In genomic region chr20:33687993-33688937, GRCh38 we compare ENCODE assay signal across 1 cellular context.
TF ChIP-seq lines count a peak whose summit lies in the region.

No MANE protein-coding gene starts in this region.

TF ChIP-seq in HepG2, 621 proteins besides CTCF, POLR2A, EP300 and RAD21 (continued from another document and continues in another):
- no peak for TF ChIP-seq ZHX1 (CRISPR knock-in tag; IDR thresholded peaks at IDR 0.05; ENCODE audit: low read depth)
- TF ChIP-seq JUN (CRISPR knock-in tag; IDR thresholded peaks at IDR 0.05), result peak; percentile 17; the same call in 1 of the 2 replicates
- TF ChIP-seq TBP (CRISPR knock-in tag; IDR thresholded peaks at IDR 0.05), result no peak
- no peak for TF ChIP-seq ESRRA (CRISPR knock-in tag; IDR thresholded peaks at IDR 0.05; ENCODE audit: low read depth)
- no peak for TF ChIP-seq ZNF781 (CRISPR knock-in tag; IDR thresholded peaks at IDR 0.05; ENCODE audit: borderline replicate concordance, not compliant biosample characterization)
- TF ChIP-seq ZNF574 (CRISPR knock-in tag; IDR thresholded peaks at IDR 0.05), result 0 out of 2 replicates have a peak, but pooled peaks have one; percentile 10
- TF ChIP-seq GLI4 (CRISPR knock-in tag; IDR thresholded peaks at IDR 0.05; ENCODE audit: borderline replicate concordance), result no peak
- TF ChIP-seq BRCA1 (CRISPR knock-in tag; IDR thresholded peaks at IDR 0.05), result no peak
- no peak for TF ChIP-seq ZBTB44 (CRISPR knock-in tag; IDR thresholded peaks at IDR 0.05)
- no peak for TF ChIP-seq CAMTA2 (CRISPR knock-in tag; IDR thresholded peaks at IDR 0.05; ENCODE audit: borderline replicate concordance)
- no peak for TF ChIP-seq ZNF543 (CRISPR knock-in tag; IDR thresholded peaks at IDR 0.05)
- no peak for TF ChIP-seq ETV5 (CRISPR knock-in tag; IDR thresholded peaks at IDR 0.05; ENCODE audit: borderline replicate concordance)
- no peak for TF ChIP-seq POGK (CRISPR knock-in tag; conservative IDR thresholded peaks at IDR 0.05)
- no peak for TF ChIP-seq STAT5B (CRISPR knock-in tag; IDR thresholded peaks at IDR 0.05)
- TF ChIP-seq ZXDC (CRISPR knock-in tag; IDR thresholded peaks at IDR 0.05), result no peak
- TF ChIP-seq CENPT (CRISPR knock-in tag; IDR thresholded peaks at IDR 0.05; ENCODE audit: low read depth), result no peak
- 0 out of 2 replicates have a peak, but pooled peaks have one; percentile 26 for TF ChIP-seq ZNF607 (CRISPR knock-in tag; IDR thresholded peaks at IDR 0.05; ENCODE audit: borderline replicate concordance)
- TF ChIP-seq KAT7 (CRISPR knock-in tag; IDR thresholded peaks at IDR 0.05; ENCODE audit: borderline replicate concordance), result no peak
- TF ChIP-seq ZNF3 (CRISPR knock-in tag; IDR thresholded peaks at IDR 0.05), result peak; percentile 14; the same call in 1 of the 2 replicates
- no peak for TF ChIP-seq ZBTB14 (CRISPR knock-in tag; IDR thresholded peaks at IDR 0.05)
- TF ChIP-seq JUND (CRISPR knock-in tag; IDR thresholded peaks at IDR 0.05), result no peak
- TF ChIP-seq ZNF382 (CRISPR knock-in tag; IDR thresholded peaks at IDR 0.05; ENCODE audit: borderline replicate concordance), result no peak
- TF ChIP-seq MYC (CRISPR knock-in tag; IDR thresholded peaks at IDR 0.05; ENCODE audit: borderline replicate concordance), result no peak
- TF ChIP-seq SPEN (CRISPR knock-in tag; IDR thresholded peaks at IDR 0.05; ENCODE audit: low read depth), result 0 out of 2 replicates have a peak, but pooled peaks have one; percentile 19
- TF ChIP-seq MXD4 (CRISPR knock-in tag; IDR thresholded peaks at IDR 0.05), result no peak
- no peak for TF ChIP-seq SALL2 (CRISPR knock-in tag; IDR thresholded peaks at IDR 0.05)
- no peak for TF ChIP-seq ZNF275 (CRISPR knock-in tag; IDR thresholded peaks at IDR 0.05; ENCODE audit: borderline replicate concordance)
- no peak for TF ChIP-seq ZNF646 (CRISPR knock-in tag; IDR thresholded peaks at IDR 0.05)
- TF ChIP-seq SOX13 (IDR thresholded peaks at IDR 0.05), result no peak
- TF ChIP-seq SOX13 (CRISPR knock-in tag; conservative IDR thresholded peaks at IDR 0.05 in 1 of 2, IDR thresholded peaks at IDR 0.05 in 1 of 2), result no peak
- TF ChIP-seq PRPF4 (IDR thresholded peaks at IDR 0.05; ENCODE audit: low read depth, low read length, poor library complexity, severe bottlenecking), result no peak
- no peak for TF ChIP-seq ZFP91 (CRISPR knock-in tag; IDR thresholded peaks at IDR 0.05; ENCODE audit: borderline replicate concordance)
